In genomic region chr17:1055751-1056645, GRCh38 we compare ENCODE assay signal across 9 cellular contexts. TPM values are rescaled to one million over a fixed set of nuclear protein-coding genes. Genes with fewer than 3 reads are reported as not detected.
DNase-seq lines count a peak whose midpoint lies in the region; ATAC-seq lines count a peak whose summit lies in the region.
"Had no signal": no experiment of that assay in that cellular context is flagged by ENCODE, and none has a peak within 500 bp of the region (broad histone marks: within the 10 kb centered on the region; RNA-seq: fewer than 3 reads in every experiment).

No MANE protein-coding gene starts in this region.

- H3K27ac ChIP-seq in trophoblast cell (ENCODE audit: low read depth, low read length), result no peak overlapping the region
- H3K27ac ChIP-seq: BLaER1 treated with 17β-estradiol and CSF1 and Interleukin-3, amounts not matched to agents 10 nM and 100 nM had no signal

- H3K14ac ChIP-seq in trophoblast cell (ENCODE audit: low read length), result no peak overlapping the region

- H3K4me3 ChIP-seq in NT2/D1 (ENCODE audit: insufficient read length, low read depth), result no peak overlapping the region
- no peak overlapping the region for H3K4me3 ChIP-seq in trophoblast cell (ENCODE audit: low read depth, low read length)
- H3K4me3 ChIP-seq: BLaER1 treated with 17β-estradiol and CSF1 and Interleukin-3, amounts not matched to agents 10 nM and 100 nM had no signal

- H3K4me1 ChIP-seq in NT2/D1 (ENCODE audit: insufficient read depth, insufficient read length), result peaks cover 3% of the 10 kb centered on the region
- no peaks in the 10 kb centered on the region for H3K4me1 ChIP-seq in trophoblast cell (ENCODE audit: control insufficient read depth in 1 of 2, insufficient read depth in 2 of 2, low read length in 2 of 2)

- WGBS in trophoblast cell (ENCODE audit: extremely low coverage, insufficient coverage, insufficient read length), result no CpG with 5 or more reads among the region's 22 CpGs

- no peak overlapping the region for H2AK5ac ChIP-seq in trophoblast cell (ENCODE audit: low read length)

- H3K27me3 ChIP-seq in NT2/D1 (ENCODE audit: insufficient read depth, insufficient read length) (no peaks in the 10 kb centered on the region), trophoblast cell (ENCODE audit: insufficient read depth, low read length) (no peaks in the 10 kb centered on the region)
- H3K27me3 ChIP-seq: BLaER1 treated with 17β-estradiol and CSF1 and Interleukin-3, amounts not matched to agents 10 nM and 100 nM had no signal

- H4K8ac ChIP-seq in trophoblast cell (ENCODE audit: low read depth, low read length), result no peak overlapping the region

- no peaks in the 10 kb centered on the region for H3K79me2 ChIP-seq in trophoblast cell (ENCODE audit: control insufficient read depth, insufficient read depth, low read length, poor library complexity)

- no peak overlapping the region for H2BK5ac ChIP-seq in trophoblast cell (ENCODE audit: low read depth, low read length, poor library complexity)

- no peaks in the 10 kb centered on the region for H3K79me1 ChIP-seq in trophoblast cell (ENCODE audit: low read length)

- intact Hi-C loops in posterior vena cava (cut with DNase I), result loop anchor here in 1 of 2 donors (2.0 kb wide), 1 partner anchor 51 kb away; no protein-coding TSS in a partner anchor

- no peak overlapping the region for H2BK12ac ChIP-seq in trophoblast cell (ENCODE audit: low read length)

- no peak overlapping the region for H2AFZ ChIP-seq in trophoblast cell (ENCODE audit: insufficient read depth, low read length, poor library complexity)

- no peak overlapping the region for H4K12ac ChIP-seq in trophoblast cell (ENCODE audit: low read depth, low read length)

- no peak overlapping the region for H3K23ac ChIP-seq in trophoblast cell (ENCODE audit: low read length)

- no peak overlapping the region for H3K18ac ChIP-seq in trophoblast cell (ENCODE audit: low read length)

- DNase-seq in NCI-H1092 treated with DMSO at 0.1 percent for 48 hours (lab: John Stamatoyannopoulos, UW), result peak; percentile 42
- no peak for DNase-seq in NCI-H1092 (lab: John Stamatoyannopoulos, UW)
- DNase-seq in NT2/D1 (ENCODE audit: low read depth, low spot score), result peak; percentile 47
- DNase-seq in activated gamma-delta T cell treated with anti-CD3 and anti-CD28 coated beads, Interleukin-2, amount 50 U/mL, for 16 hours (ENCODE audit: low read depth), result peak; percentile 18
- DNase-seq in germinal center (ENCODE audit: low spot score), result peak; percentile 68
- peak; percentile 27 to 66 for DNase-seq in trophoblast cell
- DNase-seq in posterior vena cava (ENCODE audit: low spot score), result no peak

- H3K36me3 ChIP-seq in NT2/D1 (ENCODE audit: insufficient read depth, insufficient read length, low read length) (peaks cover 45% of the 10 kb centered on the region), trophoblast cell (ENCODE audit: control insufficient read depth in 1 of 2, insufficient read depth in 2 of 2, low read length in 2 of 2) (peaks cover 37 to 41% of the 10 kb centered on the region in 2 experiments)

- no peak overlapping the region for H2BK120ac ChIP-seq in trophoblast cell (ENCODE audit: insufficient read depth, low read length, poor library complexity)

- no peak overlapping the region for H3K9ac ChIP-seq in NT2/D1 (ENCODE audit: insufficient read length, low read depth)
- H3K9ac ChIP-seq in trophoblast cell (ENCODE audit: low read length), result no peak overlapping the region

- ATAC-seq in GM19023 (IDR thresholded peaks at IDR 0.05; ENCODE audit: unreplicated experiment), result no peak

- no peaks in the 10 kb centered on the region for H3K9me3 ChIP-seq in NT2/D1 (ENCODE audit: insufficient read depth, low read length)
- peaks cover 4% of the 10 kb centered on the region for H3K9me3 ChIP-seq in trophoblast cell (ENCODE audit: insufficient read depth, low read depth, low read length)
- H3K9me3 ChIP-seq: BLaER1 treated with 17β-estradiol and CSF1 and Interleukin-3, amounts not matched to agents 10 nM and 100 nM had no signal

- H3K4me2 ChIP-seq in trophoblast cell (ENCODE audit: low read length), result no peak overlapping the region
- H3K4me2 ChIP-seq: BLaER1 treated with 17β-estradiol and CSF1 and Interleukin-3, amounts not matched to agents 10 nM and 100 nM had no signal

- H4K91ac ChIP-seq in trophoblast cell (ENCODE audit: low read depth, low read length), result no peak overlapping the region

- no peak overlapping the region for H3K4ac ChIP-seq in trophoblast cell (ENCODE audit: low read depth, low read length)

RNA-seq across cellular contexts. Expression of gene TIMM22, which starts 59.1 kb away (rescaled TPM):
- polyA plus RNA-seq in trophoblast cell (2013), result 10.6 and 10.9 TPM in 2 replicates
- total RNA-seq in posterior vena cava, result 1 to 10 TPM; 8.0 to 8.4 TPM

Comparison
In these comparisons a context has a peak if more than half of its experiments do, and no peak if none do; other contexts are left out.
1. DNase-seq: peak in NCI-H1092 treated with DMSO at 0.1 percent for 48 hours (single experiment), NT2/D1 (single experiment), activated gamma-delta T cell treated with anti-CD3 and anti-CD28 coated beads, Interleukin-2, amount 50 U/mL, for 16 hours (single experiment), germinal center (single experiment) and trophoblast cell (2 of 2); none in NCI-H1092 (single experiment) and posterior vena cava (single experiment).